In the genomic region with DNA sequence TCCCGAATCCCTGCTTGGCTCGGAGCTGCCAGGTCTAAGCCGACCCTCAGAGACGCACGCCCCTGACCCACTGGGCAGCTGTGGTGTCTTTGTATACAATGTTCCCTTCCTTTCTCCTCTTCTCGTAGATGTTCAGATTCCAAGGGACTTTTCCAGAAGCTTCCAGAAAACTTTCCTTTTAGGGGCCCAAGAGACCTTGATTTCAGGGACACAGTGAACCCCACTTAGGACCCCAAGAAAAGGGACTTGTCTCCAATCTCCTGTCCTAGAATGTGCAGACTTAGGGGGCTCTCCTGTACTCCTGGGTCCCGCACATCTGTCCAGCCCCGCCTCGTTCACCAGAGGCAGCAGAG, we compare ENCODE assay signal across 1 cellular context.
TF ChIP-seq lines count a peak whose summit lies in the region.

No MANE protein-coding gene starts in this region.

TF ChIP-seq in H1, 55 proteins besides CTCF, POLR2A, EP300 and RAD21:
- no peak for TF ChIP-seq SP2 (IDR thresholded peaks at IDR 0.05; ENCODE audit: low read length)
- no peak for TF ChIP-seq ASH2L (IDR thresholded peaks at IDR 0.05; ENCODE audit: low read length)
- no peak for TF ChIP-seq CTBP2 (IDR thresholded peaks at IDR 0.05; ENCODE audit: borderline replicate concordance, insufficient read depth, insufficient read length, low read length)
- TF ChIP-seq YY1 (IDR thresholded peaks at IDR 0.05; ENCODE audit: low read depth, low read length): no peak
- TF ChIP-seq USF2 (IDR thresholded peaks at IDR 0.05; ENCODE audit: low read length): no peak
- TF ChIP-seq, protein P1, sequence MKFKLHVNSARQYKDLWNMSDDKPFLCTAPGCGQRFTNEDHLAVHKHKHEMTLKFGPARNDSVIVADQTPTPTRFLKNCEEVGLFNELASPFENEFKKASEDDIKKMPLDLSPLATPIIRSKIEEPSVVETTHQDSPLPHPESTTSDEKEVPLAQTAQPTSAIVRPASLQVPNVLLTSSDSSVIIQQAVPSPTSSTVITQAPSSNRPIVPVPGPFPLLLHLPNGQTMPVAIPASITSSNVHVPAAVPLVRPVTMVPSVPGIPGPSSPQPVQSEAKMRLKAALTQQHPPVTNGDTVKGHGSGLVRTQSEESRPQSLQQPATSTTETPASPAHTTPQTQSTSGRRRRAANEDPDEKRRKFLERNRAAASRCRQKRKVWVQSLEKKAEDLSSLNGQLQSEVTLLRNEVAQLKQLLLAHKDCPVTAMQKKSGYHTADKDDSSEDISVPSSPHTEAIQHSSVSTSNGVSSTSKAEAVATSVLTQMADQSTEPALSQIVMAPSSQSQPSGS (IDR thresholded peaks at IDR 0.05; ENCODE audit: low read length): no peak
- no peak for TF ChIP-seq SP1 (IDR thresholded peaks at IDR 0.05; ENCODE audit: low read depth, low read length)
- TF ChIP-seq CHD1 (IDR thresholded peaks at IDR 0.05; ENCODE audit: low read depth, low read length): no peak
- TF ChIP-seq CREB1 (IDR thresholded peaks at IDR 0.05): no peak
- no peak for TF ChIP-seq MAFK (IDR thresholded peaks at IDR 0.05; ENCODE audit: low read depth, low read length)
- no peak for TF ChIP-seq ZNF274 (IDR thresholded peaks at IDR 0.05; ENCODE audit: borderline replicate concordance, extremely low read depth, low read length)
- TF ChIP-seq NANOG (IDR thresholded peaks at IDR 0.05; ENCODE audit: insufficient read depth, low read depth, low read length, poor library complexity, severe bottlenecking): no peak
- TF ChIP-seq SUZ12 (IDR thresholded peaks at IDR 0.05; ENCODE audit: low read length): no peak
- TF ChIP-seq MAX (IDR thresholded peaks at IDR 0.05): no peak
TF ChIP-seq in H1: peak in this region for 0.
